Comparison of ENCODE assay signal across 1 cellular context in the genomic region with DNA sequence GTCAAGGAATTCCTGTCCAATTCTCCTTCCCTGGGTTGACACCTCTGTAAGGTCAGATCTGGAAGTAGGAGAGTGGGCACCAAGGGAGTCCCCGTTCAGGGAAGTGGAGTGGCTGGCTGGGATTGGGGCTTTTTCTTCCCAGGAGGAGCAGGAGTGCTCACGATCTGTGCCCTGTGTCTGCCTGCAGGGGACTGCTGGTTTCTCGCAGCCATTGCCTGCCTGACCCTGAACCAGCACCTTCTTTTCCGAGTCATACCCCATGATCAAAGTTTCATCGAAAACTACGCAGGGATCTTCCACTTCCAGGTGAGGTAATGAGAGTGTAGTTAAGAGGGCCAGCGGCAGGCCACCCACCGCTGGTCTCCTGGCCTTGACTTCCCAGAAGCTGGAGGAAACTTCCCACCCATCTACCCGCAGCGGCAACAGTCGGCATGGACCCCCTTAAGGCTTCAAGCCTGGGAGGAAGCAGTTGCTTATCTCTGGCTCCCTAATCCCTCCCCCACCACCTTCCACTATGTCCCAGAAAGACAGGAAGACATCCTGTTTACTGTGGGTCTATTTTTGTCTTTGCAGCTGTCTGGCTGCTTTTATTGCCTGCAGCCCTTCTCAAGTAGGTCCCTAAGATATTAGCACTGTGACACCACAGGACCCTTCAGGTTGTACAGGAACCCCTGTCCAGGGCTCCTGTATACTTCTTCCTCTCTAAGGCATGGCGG.
TF ChIP-seq lines count a peak whose summit lies in the region.

No MANE protein-coding gene starts in this region.

TF ChIP-seq in GM23338, 12 proteins besides CTCF, POLR2A, EP300 and RAD21 (continued from another document):
- TF ChIP-seq, protein P1, sequence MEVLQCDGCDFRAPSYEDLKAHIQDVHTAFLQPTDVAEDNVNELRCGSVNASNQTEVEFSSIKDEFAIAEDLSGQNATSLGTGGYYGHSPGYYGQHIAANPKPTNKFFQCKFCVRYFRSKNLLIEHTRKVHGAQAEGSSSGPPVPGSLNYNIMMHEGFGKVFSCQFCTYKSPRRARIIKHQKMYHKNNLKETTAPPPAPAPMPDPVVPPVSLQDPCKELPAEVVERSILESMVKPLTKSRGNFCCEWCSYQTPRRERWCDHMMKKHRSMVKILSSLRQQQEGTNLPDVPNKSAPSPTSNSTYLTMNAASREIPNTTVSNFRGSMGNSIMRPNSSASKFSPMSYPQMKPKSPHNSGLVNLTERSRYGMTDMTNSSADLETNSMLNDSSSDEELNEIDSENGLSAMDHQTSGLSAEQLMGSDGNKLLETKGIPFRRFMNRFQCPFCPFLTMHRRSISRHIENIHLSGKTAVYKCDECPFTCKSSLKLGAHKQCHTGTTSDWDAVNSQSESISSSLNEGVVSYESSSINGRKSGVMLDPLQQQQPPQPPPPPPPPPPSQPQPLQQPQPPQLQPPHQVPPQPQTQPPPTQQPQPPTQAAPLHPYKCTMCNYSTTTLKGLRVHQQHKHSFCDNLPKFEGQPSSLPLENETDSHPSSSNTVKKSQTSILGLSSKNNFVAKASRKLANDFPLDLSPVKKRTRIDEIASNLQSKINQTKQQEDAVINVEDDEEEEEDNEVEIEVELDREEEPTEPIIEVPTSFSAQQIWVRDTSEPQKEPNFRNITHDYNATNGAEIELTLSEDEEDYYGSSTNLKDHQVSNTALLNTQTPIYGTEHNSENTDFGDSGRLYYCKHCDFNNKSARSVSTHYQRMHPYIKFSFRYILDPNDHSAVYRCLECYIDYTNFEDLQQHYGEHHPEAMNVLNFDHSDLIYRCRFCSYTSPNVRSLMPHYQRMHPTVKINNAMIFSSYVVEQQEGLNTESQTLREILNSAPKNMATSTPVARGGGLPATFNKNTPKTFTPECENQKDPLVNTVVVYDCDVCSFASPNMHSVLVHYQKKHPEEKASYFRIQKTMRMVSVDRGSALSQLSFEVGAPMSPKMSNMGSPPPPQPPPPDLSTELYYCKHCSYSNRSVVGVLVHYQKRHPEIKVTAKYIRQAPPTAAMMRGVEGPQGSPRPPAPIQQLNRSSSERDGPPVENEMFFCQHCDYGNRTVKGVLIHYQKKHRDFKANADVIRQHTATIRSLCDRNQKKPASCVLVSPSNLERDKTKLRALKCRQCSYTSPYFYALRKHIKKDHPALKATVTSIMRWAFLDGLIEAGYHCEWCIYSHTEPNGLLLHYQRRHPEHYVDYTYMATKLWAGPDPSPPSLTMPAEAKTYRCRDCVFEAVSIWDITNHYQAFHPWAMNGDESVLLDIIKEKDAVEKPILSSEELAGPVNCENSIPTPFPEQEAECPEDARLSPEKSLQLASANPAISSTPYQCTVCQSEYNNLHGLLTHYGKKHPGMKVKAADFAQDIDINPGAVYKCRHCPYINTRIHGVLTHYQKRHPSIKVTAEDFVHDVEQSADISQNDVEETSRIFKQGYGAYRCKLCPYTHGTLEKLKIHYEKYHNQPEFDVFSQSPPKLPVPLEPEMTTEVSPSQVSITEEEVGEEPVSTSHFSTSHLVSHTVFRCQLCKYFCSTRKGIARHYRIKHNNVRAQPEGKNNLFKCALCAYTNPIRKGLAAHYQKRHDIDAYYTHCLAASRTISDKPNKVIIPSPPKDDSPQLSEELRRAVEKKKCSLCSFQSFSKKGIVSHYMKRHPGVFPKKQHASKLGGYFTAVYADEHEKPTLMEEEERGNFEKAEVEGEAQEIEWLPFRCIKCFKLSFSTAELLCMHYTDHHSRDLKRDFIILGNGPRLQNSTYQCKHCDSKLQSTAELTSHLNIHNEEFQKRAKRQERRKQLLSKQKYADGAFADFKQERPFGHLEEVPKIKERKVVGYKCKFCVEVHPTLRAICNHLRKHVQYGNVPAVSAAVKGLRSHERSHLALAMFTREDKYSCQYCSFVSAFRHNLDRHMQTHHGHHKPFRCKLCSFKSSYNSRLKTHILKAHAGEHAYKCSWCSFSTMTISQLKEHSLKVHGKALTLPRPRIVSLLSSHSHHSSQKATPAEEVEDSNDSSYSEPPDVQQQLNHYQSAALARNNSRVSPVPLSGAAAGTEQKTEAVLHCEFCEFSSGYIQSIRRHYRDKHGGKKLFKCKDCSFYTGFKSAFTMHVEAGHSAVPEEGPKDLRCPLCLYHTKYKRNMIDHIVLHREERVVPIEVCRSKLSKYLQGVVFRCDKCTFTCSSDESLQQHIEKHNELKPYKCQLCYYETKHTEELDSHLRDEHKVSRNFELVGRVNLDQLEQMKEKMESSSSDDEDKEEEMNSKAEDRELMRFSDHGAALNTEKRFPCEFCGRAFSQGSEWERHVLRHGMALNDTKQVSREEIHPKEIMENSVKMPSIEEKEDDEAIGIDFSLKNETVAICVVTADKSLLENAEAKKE (CRISPR knock-in tag; IDR thresholded peaks at IDR 0.05) = no peak
- TF ChIP-seq JUNB (IDR thresholded peaks at IDR 0.05; ENCODE audit: unreplicated experiment) = no peak
- TF ChIP-seq EZH2 (IDR thresholded peaks at IDR 0.05; ENCODE audit: low read depth, unreplicated experiment) = no peak
- no peak for TF ChIP-seq STAT1 (IDR thresholded peaks at IDR 0.05; ENCODE audit: unreplicated experiment)
- TF ChIP-seq ZNF114 (CRISPR knock-in tag; IDR thresholded peaks at IDR 0.05) = no peak
- no peak for TF ChIP-seq CREB1 (CRISPR knock-in tag; IDR thresholded peaks at IDR 0.05; ENCODE audit: low read depth)
- no peak for TF ChIP-seq ZNF331 (CRISPR knock-in tag; IDR thresholded peaks at IDR 0.05; ENCODE audit: low read depth)
- TF ChIP-seq, protein P2, sequence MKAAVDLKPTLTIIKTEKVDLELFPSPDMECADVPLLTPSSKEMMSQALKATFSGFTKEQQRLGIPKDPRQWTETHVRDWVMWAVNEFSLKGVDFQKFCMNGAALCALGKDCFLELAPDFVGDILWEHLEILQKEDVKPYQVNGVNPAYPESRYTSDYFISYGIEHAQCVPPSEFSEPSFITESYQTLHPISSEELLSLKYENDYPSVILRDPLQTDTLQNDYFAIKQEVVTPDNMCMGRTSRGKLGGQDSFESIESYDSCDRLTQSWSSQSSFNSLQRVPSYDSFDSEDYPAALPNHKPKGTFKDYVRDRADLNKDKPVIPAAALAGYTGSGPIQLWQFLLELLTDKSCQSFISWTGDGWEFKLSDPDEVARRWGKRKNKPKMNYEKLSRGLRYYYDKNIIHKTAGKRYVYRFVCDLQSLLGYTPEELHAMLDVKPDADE (IDR thresholded peaks at IDR 0.05) = no peak
- TF ChIP-seq, protein P3, sequence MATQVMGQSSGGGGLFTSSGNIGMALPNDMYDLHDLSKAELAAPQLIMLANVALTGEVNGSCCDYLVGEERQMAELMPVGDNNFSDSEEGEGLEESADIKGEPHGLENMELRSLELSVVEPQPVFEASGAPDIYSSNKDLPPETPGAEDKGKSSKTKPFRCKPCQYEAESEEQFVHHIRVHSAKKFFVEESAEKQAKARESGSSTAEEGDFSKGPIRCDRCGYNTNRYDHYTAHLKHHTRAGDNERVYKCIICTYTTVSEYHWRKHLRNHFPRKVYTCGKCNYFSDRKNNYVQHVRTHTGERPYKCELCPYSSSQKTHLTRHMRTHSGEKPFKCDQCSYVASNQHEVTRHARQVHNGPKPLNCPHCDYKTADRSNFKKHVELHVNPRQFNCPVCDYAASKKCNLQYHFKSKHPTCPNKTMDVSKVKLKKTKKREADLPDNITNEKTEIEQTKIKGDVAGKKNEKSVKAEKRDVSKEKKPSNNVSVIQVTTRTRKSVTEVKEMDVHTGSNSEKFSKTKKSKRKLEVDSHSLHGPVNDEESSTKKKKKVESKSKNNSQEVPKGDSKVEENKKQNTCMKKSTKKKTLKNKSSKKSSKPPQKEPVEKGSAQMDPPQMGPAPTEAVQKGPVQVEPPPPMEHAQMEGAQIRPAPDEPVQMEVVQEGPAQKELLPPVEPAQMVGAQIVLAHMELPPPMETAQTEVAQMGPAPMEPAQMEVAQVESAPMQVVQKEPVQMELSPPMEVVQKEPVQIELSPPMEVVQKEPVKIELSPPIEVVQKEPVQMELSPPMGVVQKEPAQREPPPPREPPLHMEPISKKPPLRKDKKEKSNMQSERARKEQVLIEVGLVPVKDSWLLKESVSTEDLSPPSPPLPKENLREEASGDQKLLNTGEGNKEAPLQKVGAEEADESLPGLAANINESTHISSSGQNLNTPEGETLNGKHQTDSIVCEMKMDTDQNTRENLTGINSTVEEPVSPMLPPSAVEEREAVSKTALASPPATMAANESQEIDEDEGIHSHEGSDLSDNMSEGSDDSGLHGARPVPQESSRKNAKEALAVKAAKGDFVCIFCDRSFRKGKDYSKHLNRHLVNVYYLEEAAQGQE (IDR thresholded peaks at IDR 0.05; ENCODE audit: unreplicated experiment) = no peak
